ENCODE assay signal across 14 cellular contexts in genomic region chr4:8593268-8594096, GRCh38. TPM values are rescaled to one million over a fixed set of nuclear protein-coding genes. Genes with fewer than 3 reads are reported as not detected.
DNase-seq lines count a peak whose midpoint lies in the region; ATAC-seq and TF ChIP-seq lines count a peak whose summit lies in the region.
"Had no signal": no experiment of that assay in that cellular context is flagged by ENCODE, and none has a peak within 500 bp of the region (broad histone marks: within the 10 kb centered on the region; RNA-seq: fewer than 3 reads in every experiment).

No MANE protein-coding gene starts in this region.

- peak in 1 of 2 donors; percentile 16 for ATAC-seq in left cardiac atrium
- no peak for ATAC-seq in GM21447 (IDR thresholded peaks at IDR 0.05; ENCODE audit: unreplicated experiment)
- no peak for ATAC-seq in GM21515 (IDR thresholded peaks at IDR 0.05; ENCODE audit: unreplicated experiment)
- ATAC-seq: natural killer cell treated with Interleukin-12 subunit alpha and Interleukin-12 subunit beta and Interleukin-15 and Interleukin-18, amount 100 ng/mL, for 72 hours had no signal

- H2AFZ ChIP-seq in osteoblast (ENCODE audit: low read length), result no peak overlapping the region

- intact Hi-C loops in left cardiac atrium (cut with DNase I), result loop anchor here (2.0 to 10.0 kb wide), 3 partner anchors 125 to 349 kb away; no protein-coding TSS in a partner anchor

- H4K20me1 ChIP-seq in osteoblast (ENCODE audit: insufficient read depth, low read length), result peaks cover 30% of the 10 kb centered on the region

- H3K4me2 ChIP-seq in osteoblast (ENCODE audit: insufficient read depth, low read length), result peak overlapping the region; percentile 80

- no peak for TF ChIP-seq CTCF in AG09309 (IDR thresholded peaks at IDR 0.05; ENCODE audit: control insufficient read depth, insufficient read depth, low read depth, low read length, missing control alignments)
- TF ChIP-seq CTCF in osteoblast (IDR thresholded peaks at IDR 0.05; ENCODE audit: extremely low read depth, low read depth, low read length), result no peak

- H3K9me3 ChIP-seq in osteoblast (ENCODE audit: low read depth, low read length), result no peaks in the 10 kb centered on the region

- H3K27me3 ChIP-seq in osteoblast (ENCODE audit: insufficient read depth, low read length), result peaks cover 34% of the 10 kb centered on the region

- no peak for DNase-seq in AG09309 (ENCODE audit: low read depth)
- peak; percentile 25 for DNase-seq in M059J (ENCODE audit: low read depth)
- peak; percentile 8 for DNase-seq in left cardiac atrium
- peak; percentile 81 for DNase-seq in osteoblast (ENCODE audit: insufficient read length, low spot score, missing footprints)
- no peak for DNase-seq in COLO829 (ENCODE audit: low spot score)
- DNase-seq in islet precursor cell, result no peak
- DNase-seq: activated CD4-positive, alpha-beta T cell treated with anti-CD3 and anti-CD28 coated beads for 1 hour; activated T-cell treated with anti-CD3 and anti-CD28 coated beads, Interleukin-2, amount 50 U/mL, for 24 hours; NCI-H1048; SIG-M5 had no signal

- H3K27ac ChIP-seq in osteoblast (ENCODE audit: low read depth, low read length), result no peak overlapping the region
- H3K27ac ChIP-seq: HL-60 had no signal

- H3K4me3 ChIP-seq in AG09309 (ENCODE audit: control insufficient read depth, low read depth, low read length) (peak overlapping the region; percentile 72), osteoblast (ENCODE audit: insufficient read depth, low read length) (peak overlapping the region; percentile 77)

- peaks cover 23% of the 10 kb centered on the region for H3K4me1 ChIP-seq in osteoblast (ENCODE audit: insufficient read depth, low read length)

- H3K79me2 ChIP-seq in osteoblast (ENCODE audit: insufficient read depth, low read length), result no peaks in the 10 kb centered on the region

- no peaks in the 10 kb centered on the region for H3K36me3 ChIP-seq in osteoblast (ENCODE audit: insufficient read depth, low read length)

RNA-seq across cellular contexts. Expression of gene CPZ, which starts 0.9 kb away (rescaled TPM):
- total RNA-seq in M059J (2014; rRNA removed; shearing (Covaris generic)), result 7.0 and 13.2 TPM in 2 replicates
- total RNA-seq in left cardiac atrium (1 to 10 TPM; 1.8 to 2.2 TPM), osteoblast (21.2 and 44.5 TPM in 2 replicates)
- total RNA-seq: natural killer cell treated with Interleukin-12 subunit alpha and Interleukin-12 subunit beta and Interleukin-15 and Interleukin-18, amount 100 ng/mL, for 72 hours had no signal

RNA-seq across cellular contexts. Expression of gene GPR78, which starts 13.3 kb away (rescaled TPM):
- total RNA-seq in M059J (2014; rRNA removed; shearing (Covaris generic)), result 0.07 TPM in 1 of 2 replicates, not detected in the other
- total RNA-seq in left cardiac atrium (under 1 TPM in 1 of 2 donors, not detected in 1; 0.06 TPM), osteoblast (1.2 and 1.8 TPM in 2 replicates)
- total RNA-seq: natural killer cell treated with Interleukin-12 subunit alpha and Interleukin-12 subunit beta and Interleukin-15 and Interleukin-18, amount 100 ng/mL, for 72 hours had no signal

Comparison
In these comparisons a context has a peak if more than half of its experiments do, and no peak if none do; other contexts are left out.
1. DNase-seq: peak in M059J (single experiment), left cardiac atrium (single experiment) and osteoblast (single experiment); none in AG09309 (single experiment), COLO829 (single experiment) and islet precursor cell (single experiment).